8 cellular contexts compared by ENCODE assay signal in genomic region chr14:21300892-21301291, GRCh38. TPM values are rescaled to one million over a fixed set of nuclear protein-coding genes. Genes with fewer than 3 reads are reported as not detected.
DNase-seq lines count a peak whose midpoint lies in the region; ATAC-seq and TF ChIP-seq lines count a peak whose summit lies in the region.

No MANE protein-coding gene starts in this region.

- H4K8ac ChIP-seq in neuronal stem cell (ENCODE audit: low read depth, low read length): peak overlapping the region; percentile 56

- peak overlapping the region; percentile 25 to 74 for H3K4me3 ChIP-seq in neuronal stem cell (ENCODE audit: low read length in 2 of 2)
- no peak overlapping the region for H3K4me3 ChIP-seq in ovary

- ATAC-seq in HG03039 (IDR thresholded peaks at IDR 0.05; ENCODE audit: unreplicated experiment): no peak

- no CpG with 5 or more reads among the region's 30 CpGs for WGBS in neuronal stem cell (ENCODE audit: extremely low coverage in 2 of 2, insufficient read length in 2 of 2, insufficient replicate concordance in 1 of 2), 2 donors
- 1 to 2% (median 1%) methylated on average over 30 of the region's 30 CpGs for WGBS in ovary, 3 donors

- H2AK5ac ChIP-seq in neuronal stem cell (ENCODE audit: low read depth, low read length): no peak overlapping the region

- in situ Hi-C loops in T47D (cut with HindIII; ENCODE audit: low pct_unique_long_range_greater_than_20kb, low sequenced_read_pairs): no loop called here

- H3K9me3 Mint-ChIP-seq in MCF 10A (ENCODE audit: unreplicated experiment): no peaks in the 10 kb centered on the region
- no peaks in the 10 kb centered on the region for H3K9me3 Mint-ChIP-seq in activated CD4-positive, alpha-beta T cell treated with anti-CD3 and anti-CD28 coated beads, Interleukin-2, amount 10 ng/mL, durations not matched to agents 24 days and 14 days

- peak overlapping the region; percentile 74 for H3K9ac ChIP-seq in neuronal stem cell (ENCODE audit: low read depth, low read length, poor library complexity)

- no peak overlapping the region for H2BK5ac ChIP-seq in neuronal stem cell (ENCODE audit: low read length)

- H3K4ac ChIP-seq in neuronal stem cell (ENCODE audit: low read length): no peak overlapping the region

- H3K36me3 ChIP-seq in neuronal stem cell (replicated peaks in 1 of 2; ENCODE audit: control insufficient read depth in 2 of 2, insufficient read depth in 2 of 2, low read length in 2 of 2) (no peaks in the 10 kb centered on the region), ovary (no peaks in the 10 kb centered on the region)

- peak overlapping the region; percentile 31 for H3K23ac ChIP-seq in neuronal stem cell (ENCODE audit: low read depth, low read length, poor library complexity)

- H4K91ac ChIP-seq in neuronal stem cell (ENCODE audit: low read depth, low read length, poor library complexity): no peak overlapping the region

- peak overlapping the region; percentile 91 for H3K14ac ChIP-seq in neuronal stem cell (ENCODE audit: low read length)

- DNase-seq in T47D (ENCODE audit: low read depth in 1 of 2, low spot score in 1 of 2) (peak; percentile 9 to 26), MCF 10A (ENCODE audit: unreplicated experiment) (no peak), erythroblast (lab: John Stamatoyannopoulos, UW) (peak; percentile 28 to 39), neuronal stem cell (ENCODE audit: low spot score) (peak; percentile 24), NCI-H345 (lab: John Stamatoyannopoulos, UW) (no peak), ovary (no peak)
- DNase-seq in activated CD4-positive, alpha-beta T cell treated with anti-CD3 and anti-CD28 coated beads, Interleukin-2, amount 10 ng/mL, durations not matched to agents 24 days and 14 days: peak; percentile 62

- H2BK120ac ChIP-seq in neuronal stem cell (ENCODE audit: low read depth, low read length): no peak overlapping the region

- no peak overlapping the region for H3K27ac Mint-ChIP-seq in MCF 10A (ENCODE audit: low read depth, unreplicated experiment)
- H3K27ac Mint-ChIP-seq in activated CD4-positive, alpha-beta T cell treated with anti-CD3 and anti-CD28 coated beads, Interleukin-2, amount 10 ng/mL, durations not matched to agents 24 days and 14 days: no peak overlapping the region

- BruUV-seq in MCF 10A (replicated peaks; lab: Mats Ljungman, UMichigan): no TSS peak

- intact Hi-C loops in MCF 10A (cut with micrococcal nuclease): no loop called here
- intact Hi-C loops in activated CD4-positive, alpha-beta T cell treated with anti-CD3 and anti-CD28 coated beads, Interleukin-2, amount 10 ng/mL, durations not matched to agents 24 days and 14 days (cut with micrococcal nuclease): no loop called here
- intact Hi-C loops in ovary (cut with DNase I): no loop called here

- peaks cover 0 to 2% of the 10 kb centered on the region in 2 donors for H3K9me3 ChIP-seq in neuronal stem cell (replicated peaks in 1 of 2; ENCODE audit: control insufficient read depth in 2 of 2, insufficient read depth in 1 of 2, low read depth in 1 of 2, low read length in 2 of 2)
- no peaks in the 10 kb centered on the region for H3K9me3 ChIP-seq in ovary

- H3K4me2 ChIP-seq in neuronal stem cell (ENCODE audit: insufficient read depth, low read length, poor library complexity, severe bottlenecking): peak overlapping the region; percentile 68

- H3K27me3 Mint-ChIP-seq in MCF 10A (ENCODE audit: insufficient read depth, unreplicated experiment): no peaks in the 10 kb centered on the region
- H3K27me3 Mint-ChIP-seq in activated CD4-positive, alpha-beta T cell treated with anti-CD3 and anti-CD28 coated beads, Interleukin-2, amount 10 ng/mL, durations not matched to agents 24 days and 14 days: peaks cover 31% of the 10 kb centered on the region

- peak overlapping the region; percentile 86 for H2AFZ ChIP-seq in neuronal stem cell (ENCODE audit: low read length)

- TF ChIP-seq POLR2A in erythroblast (IDR thresholded peaks at IDR 0.05; ENCODE audit: low read length) (no peak), ovary (IDR thresholded peaks at IDR 0.05) (no peak)

- H3K36me3 Mint-ChIP-seq in MCF 10A (ENCODE audit: insufficient read depth, unreplicated experiment): no peaks in the 10 kb centered on the region
- no peaks in the 10 kb centered on the region for H3K36me3 Mint-ChIP-seq in activated CD4-positive, alpha-beta T cell treated with anti-CD3 and anti-CD28 coated beads, Interleukin-2, amount 10 ng/mL, durations not matched to agents 24 days and 14 days (ENCODE audit: low read depth)

- H3K27me3 ChIP-seq in neuronal stem cell (ENCODE audit: control insufficient read depth in 3 of 3, insufficient read depth in 3 of 3, low read depth in 1 of 3, low read length in 3 of 3) (peaks cover 0 to 36% (median 4%) of the 10 kb centered on the region in 3 experiments), ovary (no peaks in the 10 kb centered on the region)

- TF ChIP-seq CTCF in MCF 10A (IDR thresholded peaks at IDR 0.05; ENCODE audit: unreplicated experiment) (no peak), ovary (IDR thresholded peaks at IDR 0.05) (no peak)

- peak overlapping the region; percentile 78 for H2BK12ac ChIP-seq in neuronal stem cell (ENCODE audit: low read length)

- CTCF ChIA-PET in MCF 10A (lab: Yijun Ruan, JAX): interaction anchor here (0.6 kb wide), 1 partner anchor 35 kb away, joined by 3 read pairs; no protein-coding TSS in a partner anchor

- no peaks in the 10 kb centered on the region for H3K79me1 ChIP-seq in neuronal stem cell (ENCODE audit: low read depth, low read length)

- H3K4me1 ChIP-seq in neuronal stem cell (ENCODE audit: control insufficient read depth in 2 of 2, insufficient read depth in 1 of 2, low read depth in 1 of 2, low read length in 2 of 2) (no peaks in the 10 kb centered on the region), ovary (ENCODE audit: insufficient read depth) (no peaks in the 10 kb centered on the region)

- H3K4me1 Mint-ChIP-seq in MCF 10A (ENCODE audit: insufficient read depth, unreplicated experiment): no peaks in the 10 kb centered on the region
- peaks cover 4% of the 10 kb centered on the region for H3K4me1 Mint-ChIP-seq in activated CD4-positive, alpha-beta T cell treated with anti-CD3 and anti-CD28 coated beads, Interleukin-2, amount 10 ng/mL, durations not matched to agents 24 days and 14 days

- H2BK15ac ChIP-seq in neuronal stem cell (ENCODE audit: low read length): no peak overlapping the region

- H3K18ac ChIP-seq in neuronal stem cell (ENCODE audit: low read length): peak overlapping the region; percentile 95

- H3K27ac ChIP-seq in neuronal stem cell (replicated peaks; ENCODE audit: low read length): no peak overlapping the region
- no peak overlapping the region for H3K27ac ChIP-seq in ovary

- POLR2A ChIA-PET in MCF 10A (lab: Yijun Ruan, JAX): no interaction called here

- no peak overlapping the region for H3K4me3 Mint-ChIP-seq in MCF 10A (ENCODE audit: unreplicated experiment)
- no peak overlapping the region for H3K4me3 Mint-ChIP-seq in activated CD4-positive, alpha-beta T cell treated with anti-CD3 and anti-CD28 coated beads, Interleukin-2, amount 10 ng/mL, durations not matched to agents 24 days and 14 days

- TF ChIP-seq EP300 in ovary (IDR thresholded peaks at IDR 0.05): no peak

RNA-seq across cellular contexts. Expression of gene RPGRIP1, which starts 21.0 kb away (rescaled TPM):
- total RNA-seq in MCF 10A (2022) (not detected in 2 replicates), ovary (under 1 TPM in 2 of 7 donors, not detected in 5; 0.34 to 0.42 TPM)
- not detected in 2 replicates for total RNA-seq in activated CD4-positive, alpha-beta T cell treated with anti-CD3 and anti-CD28 coated beads, Interleukin-2, amount 10 ng/mL, durations not matched to agents 24 days and 14 days
- polyA plus RNA-seq in neuronal stem cell (2013, experiment 1 of 2): not detected
- polyA plus RNA-seq in neuronal stem cell (2013, experiment 2 of 2): not detected
- polyA plus RNA-seq in ovary: under 1 TPM; 0.15 to 0.28 TPM

RNA-seq across cellular contexts. Expression of gene HNRNPC, which starts 31.6 kb away (rescaled TPM):
- 882 and 1,027 TPM in 2 replicates for total RNA-seq in MCF 10A (2022)
- 1,009 and 1,054 TPM in 2 replicates for total RNA-seq in activated CD4-positive, alpha-beta T cell treated with anti-CD3 and anti-CD28 coated beads, Interleukin-2, amount 10 ng/mL, durations not matched to agents 24 days and 14 days
- polyA plus RNA-seq in neuronal stem cell (2013, experiment 1 of 2): 1,431 TPM
- polyA plus RNA-seq in neuronal stem cell (2013, experiment 2 of 2): 1,443 TPM
- total RNA-seq in ovary: 100 to 1,000 TPM; 427 to 633 (median 479) TPM
- 100 to 1,000 TPM; 626 to 913 TPM for polyA plus RNA-seq in ovary

Comparison
In these comparisons a context has a peak if more than half of its experiments do, and no peak if none do; other contexts are left out.
1. DNase-seq: peak in T47D (2 of 2), activated CD4-positive, alpha-beta T cell treated with anti-CD3 and anti-CD28 coated beads, Interleukin-2, amount 10 ng/mL, durations not matched to agents 24 days and 14 days (single experiment), erythroblast (2 of 2) and neuronal stem cell (single experiment); none in MCF 10A (single experiment), NCI-H345 (single experiment) and ovary (0 of 5).